In the genomic region with DNA sequence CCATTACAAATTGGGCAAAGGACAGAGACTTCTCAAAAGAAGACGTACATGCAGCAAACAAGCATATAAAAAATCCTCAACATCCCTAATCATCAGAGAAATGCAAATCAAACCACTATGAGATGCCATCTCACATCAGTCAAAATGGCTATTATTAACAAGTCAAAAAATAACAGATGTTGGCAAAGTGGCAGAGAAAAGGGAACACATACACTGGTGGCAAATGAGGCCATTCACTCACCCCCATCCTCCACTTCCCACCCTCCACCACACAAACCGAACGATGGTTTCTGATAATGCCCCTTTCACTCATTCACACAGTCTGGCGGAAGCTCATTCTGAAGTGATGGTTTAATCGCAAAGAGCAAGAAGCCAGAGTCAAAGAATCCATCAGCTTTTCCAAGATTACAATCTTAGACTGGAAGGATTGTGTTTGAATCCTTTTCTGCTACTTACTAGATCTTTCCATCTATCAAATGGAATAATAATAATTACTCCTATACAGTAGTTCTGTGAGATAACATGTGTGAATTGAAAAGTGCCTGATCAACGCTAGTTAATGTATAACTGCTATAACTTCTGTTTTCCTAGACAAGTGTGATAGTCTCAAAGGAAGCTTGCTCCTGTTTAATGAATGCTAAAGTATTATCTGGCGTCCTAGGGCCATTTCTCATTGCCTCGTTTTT, we compare ENCODE assay signal across 13 cellular contexts. TPM values are rescaled to one million over a fixed set of nuclear protein-coding genes. Genes with fewer than 3 reads are reported as not detected.
A peak's percentile ranks its signal among the peaks of the same experiment; 100 is the strongest.
DNase-seq lines count a peak whose midpoint lies in the region; ATAC-seq and TF ChIP-seq lines count a peak whose summit lies in the region.
"Had no signal": no experiment of that assay in that cellular context is flagged by ENCODE, and none has a peak within 500 bp of the region (broad histone marks: within the 10 kb centered on the region; RNA-seq: fewer than 3 reads in every experiment).

No MANE protein-coding gene starts in this region.

- peak; percentile 57 for ATAC-seq in CD8-positive, alpha-beta T cell
- ATAC-seq in GM19397 (IDR thresholded peaks at IDR 0.05; ENCODE audit: unreplicated experiment) (peak; percentile 63), HG03196 (IDR thresholded peaks at IDR 0.05; ENCODE audit: unreplicated experiment) (peak; percentile 56), sciatic nerve (no peak)

- H3K4me3 ChIP-seq in CD8-positive, alpha-beta T cell (ENCODE audit: low read depth, low read length): no peak overlapping the region

- DNase-seq in CD8-positive, alpha-beta T cell: peak in 2 of 7 experiments; percentile 12 to 31
- DNase-seq in immature natural killer cell: peak; percentile 68 to 74 (median 72)
- DNase-seq in NCI-H2227 (lab: John Stamatoyannopoulos, UW; ENCODE audit: unreplicated experiment): no peak
- DNase-seq in activated T-helper 2 cell treated with anti-CD3 and anti-CD28 coated beads, Interferon-gamma antibody, Interleukin-2, Interleukin-4, amounts not matched to agents 10 μg/mL and 5 μg/mL and 100 μg/mL, durations not matched to agents 14 hours and 24 hours and 36 hours (ENCODE audit: low spot score): no peak
- no peak for DNase-seq in sciatic nerve (ENCODE audit: low spot score)
- DNase-seq in activated CD8-positive, alpha-beta memory T cell treated with anti-CD3 and anti-CD28 coated beads for 24 hours: no peak
- DNase-seq: activated CD8-positive, alpha-beta memory T cell treated with anti-CD3 and anti-CD28 coated beads, Interleukin-2, amount 50 U/mL, for 4 hours; cerebellar nuclear complex; NCI-H2081 had no signal

- no peaks in the 10 kb centered on the region for H3K27me3 ChIP-seq in CD8-positive, alpha-beta T cell (ENCODE audit: insufficient read depth, low read length)

- H3K27ac Mint-ChIP-seq in CD8-positive, alpha-beta T cell: no peak overlapping the region
- peak overlapping the region in 5 of 6 donors; percentile 25 to 77 (median 63) for H3K27ac Mint-ChIP-seq in immature natural killer cell
- H3K27ac Mint-ChIP-seq in activated T-helper 2 cell treated with anti-CD3 and anti-CD28 coated beads, Interferon-gamma antibody, Interleukin-2, Interleukin-4, amounts not matched to agents 10 μg/mL and 5 μg/mL and 100 μg/mL, durations not matched to agents 14 hours and 24 hours and 36 hours: no peak overlapping the region

- peak overlapping the region; percentile 30 for H3K4me3 Mint-ChIP-seq in CD8-positive, alpha-beta T cell
- peak overlapping the region; percentile 55 to 79 (median 75) for H3K4me3 Mint-ChIP-seq in immature natural killer cell
- no peak overlapping the region for H3K4me3 Mint-ChIP-seq in activated T-helper 2 cell treated with anti-CD3 and anti-CD28 coated beads, Interferon-gamma antibody, Interleukin-2, Interleukin-4, amounts not matched to agents 10 μg/mL and 5 μg/mL and 100 μg/mL, durations not matched to agents 14 hours and 24 hours and 36 hours (ENCODE audit: low read depth)

- no peaks in the 10 kb centered on the region for H3K36me3 ChIP-seq in CD8-positive, alpha-beta T cell (ENCODE audit: insufficient read depth, low read length)

- TF ChIP-seq CTCF in CD8-positive, alpha-beta T cell (IDR thresholded peaks at IDR 0.05): no peak

- peaks cover 23% of the 10 kb centered on the region for H3K4me1 Mint-ChIP-seq in CD8-positive, alpha-beta T cell (ENCODE audit: low read depth)
- peaks cover 23 to 31% of the 10 kb centered on the region in 2 donors for H3K4me1 Mint-ChIP-seq in immature natural killer cell
- peaks cover 31% of the 10 kb centered on the region for H3K4me1 Mint-ChIP-seq in activated T-helper 2 cell treated with anti-CD3 and anti-CD28 coated beads, Interferon-gamma antibody, Interleukin-2, Interleukin-4, amounts not matched to agents 10 μg/mL and 5 μg/mL and 100 μg/mL, durations not matched to agents 14 hours and 24 hours and 36 hours (ENCODE audit: low read depth)

- H3K27me3 Mint-ChIP-seq in CD8-positive, alpha-beta T cell (ENCODE audit: low read depth): no peaks in the 10 kb centered on the region
- H3K27me3 Mint-ChIP-seq in immature natural killer cell (ENCODE audit: low read depth in 3 of 3): peaks cover 14 to 33% (median 15%) of the 10 kb centered on the region in 3 donors
- no peaks in the 10 kb centered on the region for H3K27me3 Mint-ChIP-seq in activated T-helper 2 cell treated with anti-CD3 and anti-CD28 coated beads, Interferon-gamma antibody, Interleukin-2, Interleukin-4, amounts not matched to agents 10 μg/mL and 5 μg/mL and 100 μg/mL, durations not matched to agents 14 hours and 24 hours and 36 hours (ENCODE audit: low read depth)

- no peaks in the 10 kb centered on the region for H3K9me3 Mint-ChIP-seq in CD8-positive, alpha-beta T cell
- no peaks in the 10 kb centered on the region for H3K9me3 Mint-ChIP-seq in immature natural killer cell
- no peaks in the 10 kb centered on the region for H3K9me3 Mint-ChIP-seq in activated T-helper 2 cell treated with anti-CD3 and anti-CD28 coated beads, Interferon-gamma antibody, Interleukin-2, Interleukin-4, amounts not matched to agents 10 μg/mL and 5 μg/mL and 100 μg/mL, durations not matched to agents 14 hours and 24 hours and 36 hours
- H3K9me3 Mint-ChIP-seq: CD14-positive monocyte had no signal

- CTCF ChIA-PET in CD8-positive, alpha-beta T cell (lab: Charles Lee): no interaction called here

- H3K9me3 ChIP-seq in CD8-positive, alpha-beta T cell (ENCODE audit: low read length): no peaks in the 10 kb centered on the region

- peaks cover 3% of the 10 kb centered on the region for H3K4me1 ChIP-seq in CD8-positive, alpha-beta T cell (ENCODE audit: insufficient read depth, low read length)

- intact Hi-C loops in CD8-positive, alpha-beta T cell (cut with DNase I, micrococcal nuclease): loop anchor here in 1 of 2 experiments (2.0 kb wide), 1 partner anchor 15 kb away; no protein-coding TSS in a partner anchor
- intact Hi-C loops in activated T-helper 2 cell treated with anti-CD3 and anti-CD28 coated beads, Interferon-gamma antibody, Interleukin-2, Interleukin-4, amounts not matched to agents 10 μg/mL and 5 μg/mL and 100 μg/mL, durations not matched to agents 14 hours and 24 hours and 36 hours (cut with micrococcal nuclease): no loop called here
- intact Hi-C loops in sciatic nerve (cut with DNase I): no loop called here

- H3K36me3 Mint-ChIP-seq in CD8-positive, alpha-beta T cell: no peaks in the 10 kb centered on the region
- peaks cover 0 to 4% (median 0%) of the 10 kb centered on the region in 3 donors for H3K36me3 Mint-ChIP-seq in immature natural killer cell
- H3K36me3 Mint-ChIP-seq in activated T-helper 2 cell treated with anti-CD3 and anti-CD28 coated beads, Interferon-gamma antibody, Interleukin-2, Interleukin-4, amounts not matched to agents 10 μg/mL and 5 μg/mL and 100 μg/mL, durations not matched to agents 14 hours and 24 hours and 36 hours (ENCODE audit: low read depth): no peaks in the 10 kb centered on the region
- H3K36me3 Mint-ChIP-seq: CD14-positive monocyte had no signal

- POLR2A ChIA-PET in CD8-positive, alpha-beta T cell (lab: Charles Lee): interaction anchor here (1.1 to 1.4 kb wide), 2 partner anchors 51 to 54 kb away, joined by 4 read pairs; no protein-coding TSS in a partner anchor

- no peak overlapping the region for H3K27ac ChIP-seq in CD8-positive, alpha-beta T cell (ENCODE audit: low read depth, low read length)
- H3K27ac ChIP-seq: HL-60 had no signal

RNA-seq across cellular contexts. Expression of a gene that starts 16.9 kb away (rescaled TPM):
- 10 to 100 TPM; 78.4 to 80.7 TPM for total RNA-seq in CD8-positive, alpha-beta T cell
- under 1 TPM; 0.04 to 0.37 (median 0.13) TPM for polyA plus RNA-seq in immature natural killer cell
- 53.6 and 59.3 TPM in 2 replicates for total RNA-seq in activated T-helper 2 cell treated with anti-CD3 and anti-CD28 coated beads, Interferon-gamma antibody, Interleukin-2, Interleukin-4, amounts not matched to agents 10 μg/mL and 5 μg/mL and 100 μg/mL, durations not matched to agents 14 hours and 24 hours and 36 hours
- total RNA-seq in sciatic nerve: 3.4 TPM

Comparison
In these comparisons a context has a peak if more than half of its experiments do, and no peak if none do; other contexts are left out.
1. DNase-seq: peak in immature natural killer cell (3 of 3); none in NCI-H2227 (single experiment), activated T-helper 2 cell treated with anti-CD3 and anti-CD28 coated beads, Interferon-gamma antibody, Interleukin-2, Interleukin-4, amounts not matched to agents 10 μg/mL and 5 μg/mL and 100 μg/mL, durations not matched to agents 14 hours and 24 hours and 36 hours (single experiment), sciatic nerve (single experiment) and activated CD8-positive, alpha-beta memory T cell treated with anti-CD3 and anti-CD28 coated beads for 24 hours (single experiment).
2. H3K27ac Mint-ChIP-seq: peak in immature natural killer cell (5 of 6); none in CD8-positive, alpha-beta T cell (single experiment) and activated T-helper 2 cell treated with anti-CD3 and anti-CD28 coated beads, Interferon-gamma antibody, Interleukin-2, Interleukin-4, amounts not matched to agents 10 μg/mL and 5 μg/mL and 100 μg/mL, durations not matched to agents 14 hours and 24 hours and 36 hours (single experiment).
3. RNA of a gene that starts 16.9 kb away (total RNA-seq): 78.4 to 80.7 TPM in CD8-positive, alpha-beta T cell and 53.6 to 59.3 TPM in activated T-helper 2 cell treated with anti-CD3 and anti-CD28 coated beads, Interferon-gamma antibody, Interleukin-2, Interleukin-4, amounts not matched to agents 10 μg/mL and 5 μg/mL and 100 μg/mL, durations not matched to agents 14 hours and 24 hours and 36 hours; 3.4 TPM in sciatic nerve (single experiment); every median in the first group is over 10 times any median in the second.